11 cellular contexts compared by ENCODE assay signal in genomic region chr4:2924765-2925301, GRCh38. TPM values are rescaled to one million over a fixed set of nuclear protein-coding genes. Genes with fewer than 3 reads are reported as not detected.
DNase-seq lines count a peak whose midpoint lies in the region; ATAC-seq, FAIRE-seq and TF ChIP-seq lines count a peak whose summit lies in the region.
"Had no signal": no experiment of that assay in that cellular context is flagged by ENCODE, and none has a peak within 500 bp of the region (broad histone marks: within the 10 kb centered on the region; RNA-seq: fewer than 3 reads in every experiment).

No MANE protein-coding gene starts in this region.

- H3K27ac ChIP-seq in CD8-positive, alpha-beta T cell (ENCODE audit: low read depth, low read length) = no peak overlapping the region
- no peak overlapping the region for H3K27ac ChIP-seq in IMR-90 (ENCODE audit: insufficient read depth, low read length)
- no peak overlapping the region for H3K27ac ChIP-seq in astrocyte (ENCODE audit: low read depth, low read length)

- no peak overlapping the region for H3K56ac ChIP-seq in IMR-90 (ENCODE audit: extremely low read depth, insufficient read depth, low read length)

- H3K27me3 ChIP-seq in CD8-positive, alpha-beta T cell (ENCODE audit: insufficient read depth, low read length) = no peaks in the 10 kb centered on the region
- H3K27me3 ChIP-seq in IMR-90 (ENCODE audit: control insufficient read depth, insufficient read depth, low read length) = no peaks in the 10 kb centered on the region
- no peaks in the 10 kb centered on the region for H3K27me3 ChIP-seq in astrocyte (ENCODE audit: insufficient read depth, low read length)
- H3K27me3 ChIP-seq: MG63 had no signal

- no peak overlapping the region for H2BK5ac ChIP-seq in IMR-90 (ENCODE audit: low read depth, low read length, poor library complexity, severe bottlenecking)

- ATAC-seq in CD8-positive, alpha-beta T cell = no peak
- ATAC-seq in IMR-90 (ENCODE audit: low read depth) = no peak
- ATAC-seq in natural killer cell treated with Interleukin-12 subunit alpha and Interleukin-12 subunit beta and Interleukin-15 and Interleukin-18, amount 100 ng/mL, for 72 hours = no peak
- ATAC-seq: left colon had no signal

- H3K9me3 ChIP-seq in CD8-positive, alpha-beta T cell (ENCODE audit: low read length) = no peaks in the 10 kb centered on the region
- no peaks in the 10 kb centered on the region for H3K9me3 ChIP-seq in IMR-90 (ENCODE audit: control insufficient read depth, insufficient read depth, low read length)
- no peaks in the 10 kb centered on the region for H3K9me3 ChIP-seq in astrocyte (ENCODE audit: insufficient read depth, low read depth, low read length)
- H3K9me3 ChIP-seq: MG63 had no signal

- no peak overlapping the region for H4K8ac ChIP-seq in IMR-90 (ENCODE audit: low read depth in 2 of 2, low read length in 2 of 2)

- H2AFZ ChIP-seq in IMR-90 (replicated peaks; ENCODE audit: low read length, poor library complexity) (no peak overlapping the region), astrocyte (ENCODE audit: low read depth, low read length) (no peak overlapping the region)

- no peak overlapping the region for H3K18ac ChIP-seq in IMR-90 (ENCODE audit: low read depth, low read length)

- intact Hi-C loops in CD8-positive, alpha-beta T cell (cut with DNase I, micrococcal nuclease) = no loop called here
- intact Hi-C loops in IMR-90 (cut with micrococcal nuclease) = no loop called here

- no peak overlapping the region for H2AK5ac ChIP-seq in IMR-90 (ENCODE audit: low read depth, low read length)

- POLR2A ChIA-PET in CD8-positive, alpha-beta T cell (lab: Charles Lee) = interaction anchor here (1.3 to 2.3 kb wide), 2 partner anchors 10 to 11 kb away, joined by 3 to 11 read pairs; no protein-coding TSS in a partner anchor
- POLR2A ChIA-PET in IMR-90 (lab: Charles Lee; ENCODE audit: unreplicated experiment) = no interaction called here

- no peak overlapping the region for H3K4me3 ChIP-seq in CD8-positive, alpha-beta T cell (ENCODE audit: low read depth, low read length)
- H3K4me3 ChIP-seq in IMR-90 (ENCODE audit: insufficient read depth, low read depth, low read length) (no peak overlapping the region), astrocyte (ENCODE audit: insufficient read depth, low read depth, low read length) (no peak overlapping the region)
- H3K4me3 ChIP-seq: MG63 had no signal

- no peak overlapping the region for H3K23ac ChIP-seq in IMR-90 (ENCODE audit: low read depth, low read length)

- H3K4me3 Mint-ChIP-seq in CD8-positive, alpha-beta T cell = no peak overlapping the region
- no peak overlapping the region for H3K4me3 Mint-ChIP-seq in astrocyte (ENCODE audit: unreplicated experiment)
- H3K4me3 Mint-ChIP-seq in natural killer cell treated with Interleukin-12 subunit alpha and Interleukin-12 subunit beta and Interleukin-15 and Interleukin-18, amount 100 ng/mL, for 72 hours = no peak overlapping the region

- no peak overlapping the region for H4K91ac ChIP-seq in IMR-90 (ENCODE audit: insufficient read depth, low read depth, low read length)

- H2BK20ac ChIP-seq in IMR-90 (ENCODE audit: low read depth, low read length) = no peak overlapping the region

- in situ Hi-C loops in IMR-90 (cut with MboI; ENCODE audit: low sequenced_read_pairs) = no loop called here

- TF ChIP-seq CTCF in CD8-positive, alpha-beta T cell (IDR thresholded peaks at IDR 0.05) = no peak
- no peak for TF ChIP-seq CTCF in IMR-90 (conservative IDR thresholded peaks at IDR 0.05; ENCODE audit: low read depth, low read length)
- TF ChIP-seq CTCF in astrocyte (IDR thresholded peaks at IDR 0.05; ENCODE audit: insufficient read depth, low read depth, low read length) = no peak

- peak overlapping the region; percentile 60 for H3K27ac Mint-ChIP-seq in CD8-positive, alpha-beta T cell
- peak overlapping the region; percentile 34 for H3K27ac Mint-ChIP-seq in astrocyte (ENCODE audit: unreplicated experiment)
- peak overlapping the region in 1 of 2 donors; percentile 65 for H3K27ac Mint-ChIP-seq in natural killer cell treated with Interleukin-12 subunit alpha and Interleukin-12 subunit beta and Interleukin-15 and Interleukin-18, amount 100 ng/mL, for 72 hours

- peaks cover 14 to 56% of the 10 kb centered on the region in 2 experiments for H3K79me1 ChIP-seq in IMR-90 (ENCODE audit: low read depth in 1 of 2, low read length in 2 of 2)

- no peaks in the 10 kb centered on the region for H3K27me3 Mint-ChIP-seq in CD8-positive, alpha-beta T cell (ENCODE audit: low read depth)
- no peaks in the 10 kb centered on the region for H3K27me3 Mint-ChIP-seq in astrocyte (ENCODE audit: low read depth, unreplicated experiment)
- H3K27me3 Mint-ChIP-seq in natural killer cell treated with Interleukin-12 subunit alpha and Interleukin-12 subunit beta and Interleukin-15 and Interleukin-18, amount 100 ng/mL, for 72 hours = no peaks in the 10 kb centered on the region

- 0 out of 2 replicates have a peak overlapping the region, but pooled peaks have one; percentile 16 for H3K4ac ChIP-seq in IMR-90 (ENCODE audit: low read depth, low read length)

- DNase-seq in CD8-positive, alpha-beta T cell = no peak
- no peak for DNase-seq in IMR-90
- DNase-seq in astrocyte (ENCODE audit: low read depth) = no peak
- DNase-seq in natural killer cell treated with Interleukin-12 subunit alpha and Interleukin-12 subunit beta and Interleukin-15 and Interleukin-18, amount 100 ng/mL, for 72 hours (ENCODE audit: low spot score) = peak; percentile 39
- DNase-seq in NCI-H748 treated with DMSO at 0.1 percent for 48 hours (lab: John Stamatoyannopoulos, UW) = no peak
- no peak for DNase-seq in inferior parietal cortex (ENCODE audit: extremely low spot score)
- no peak for DNase-seq in germinal center (ENCODE audit: low spot score)
- DNase-seq in COLO829 (ENCODE audit: low spot score) = no peak
- DNase-seq: EL, left colon, MG63 had no signal

- 92% methylated on average over 4 of the region's 7 CpGs; no CpG with 5 or more reads in 1 of the 2 experiments for WGBS in IMR-90 (ENCODE audit: extremely low coverage in 2 of 2, insufficient read length in 1 of 2), 2 experiments

- no peak overlapping the region for H2BK15ac ChIP-seq in IMR-90 (ENCODE audit: low read depth, low read length)

- H3K9me3 Mint-ChIP-seq in CD8-positive, alpha-beta T cell = no peaks in the 10 kb centered on the region
- H3K9me3 Mint-ChIP-seq in astrocyte (ENCODE audit: unreplicated experiment) = peaks cover under 1% of the 10 kb centered on the region
- H3K9me3 Mint-ChIP-seq in natural killer cell treated with Interleukin-12 subunit alpha and Interleukin-12 subunit beta and Interleukin-15 and Interleukin-18, amount 100 ng/mL, for 72 hours = no peaks in the 10 kb centered on the region

- peaks cover 12% of the 10 kb centered on the region; the same call in 1 of the 2 replicates for H3K9me1 ChIP-seq in IMR-90 (ENCODE audit: insufficient read depth, low read length)

- peaks cover 32% of the 10 kb centered on the region for H3K36me3 ChIP-seq in CD8-positive, alpha-beta T cell (ENCODE audit: insufficient read depth, low read length)
- H3K36me3 ChIP-seq in IMR-90 (ENCODE audit: control insufficient read depth, insufficient read depth, low read length) (peaks cover 64% of the 10 kb centered on the region), astrocyte (ENCODE audit: insufficient read depth, low read length) (peaks cover 20% of the 10 kb centered on the region)

- TF ChIP-seq RAD21 in IMR-90 (IDR thresholded peaks at IDR 0.05; ENCODE audit: low read length) = no peak

- H3K4me2 ChIP-seq in IMR-90 (ENCODE audit: low read depth, low read length) (no peak overlapping the region), astrocyte (ENCODE audit: low read length) (no peak overlapping the region)

- no peak overlapping the region for H3K14ac ChIP-seq in IMR-90 (replicated peaks; ENCODE audit: low read depth, low read length)

- peaks cover 38% of the 10 kb centered on the region for H3K4me1 Mint-ChIP-seq in CD8-positive, alpha-beta T cell (ENCODE audit: low read depth)
- peaks cover 14% of the 10 kb centered on the region for H3K4me1 Mint-ChIP-seq in astrocyte (ENCODE audit: low read depth, unreplicated experiment)
- H3K4me1 Mint-ChIP-seq in natural killer cell treated with Interleukin-12 subunit alpha and Interleukin-12 subunit beta and Interleukin-15 and Interleukin-18, amount 100 ng/mL, for 72 hours (ENCODE audit: low read depth in 2 of 2) = peaks cover 31 to 37% of the 10 kb centered on the region in 2 donors

- no peak for FAIRE-seq in astrocyte (lab: Jason Lieb, UNC)

- H3K36me3 Mint-ChIP-seq in CD8-positive, alpha-beta T cell = peaks cover 79% of the 10 kb centered on the region
- H3K36me3 Mint-ChIP-seq in astrocyte (ENCODE audit: low read depth, unreplicated experiment) = peaks cover 29% of the 10 kb centered on the region
- H3K36me3 Mint-ChIP-seq in natural killer cell treated with Interleukin-12 subunit alpha and Interleukin-12 subunit beta and Interleukin-15 and Interleukin-18, amount 100 ng/mL, for 72 hours = peaks cover 20% of the 10 kb centered on the region

- TF ChIP-seq POLR2A in IMR-90 (IDR thresholded peaks at IDR 0.05; ENCODE audit: low read depth, low read length) = no peak

- no TSS peak for BruUV-seq in IMR-90 (replicated peaks; lab: Mats Ljungman, UMichigan)

- H3K4me1 ChIP-seq in CD8-positive, alpha-beta T cell (ENCODE audit: insufficient read depth, low read length) = peaks cover 22% of the 10 kb centered on the region
- H3K4me1 ChIP-seq in IMR-90 (ENCODE audit: control insufficient read depth, insufficient read depth, low read length) = peaks cover 4% of the 10 kb centered on the region; the same call in 1 of the 2 replicates
- peaks cover 11% of the 10 kb centered on the region for H3K4me1 ChIP-seq in astrocyte (ENCODE audit: insufficient read depth, low read length)

- CTCF ChIA-PET in CD8-positive, alpha-beta T cell (lab: Charles Lee) = interaction anchor here (1.1 kb wide), 1 partner anchor 161 kb away, joined by 6 read pairs; no protein-coding TSS in a partner anchor
- CTCF ChIA-PET in IMR-90 (lab: Yijun Ruan, JAX) = interaction anchor here (0.6 kb wide), 1 partner anchor 34 kb away, joined by 3 read pairs; no protein-coding TSS in a partner anchor

- dilution Hi-C loops in IMR-90 (cut with HindIII; ENCODE audit: low sequenced_read_pairs, unreplicated experiment) = no loop called here

- H4K20me1 ChIP-seq in IMR-90 (ENCODE audit: insufficient read depth, low read length) (peaks cover 18% of the 10 kb centered on the region; the same call in 1 of the 2 replicates), astrocyte (ENCODE audit: insufficient read depth, low read length) (peaks cover 36% of the 10 kb centered on the region)

- H2BK120ac ChIP-seq in IMR-90 (ENCODE audit: low read depth, low read length) = no peak overlapping the region

- no peak overlapping the region for H2AK9ac ChIP-seq in IMR-90 (replicated peaks; ENCODE audit: low read depth, low read length, poor library complexity)

- H3K79me2 ChIP-seq in astrocyte (ENCODE audit: insufficient read depth, low read length) = peaks cover 56% of the 10 kb centered on the region

- no peak overlapping the region for H4K5ac ChIP-seq in IMR-90 (ENCODE audit: low read depth, low read length)

- H3K9ac ChIP-seq in IMR-90 (ENCODE audit: low read depth, low read length) (no peak overlapping the region), astrocyte (ENCODE audit: low read length) (no peak overlapping the region)

RNA-seq across cellular contexts. Expression of gene NOP14, which starts 38.4 kb away (rescaled TPM):
- total RNA-seq in CD8-positive, alpha-beta T cell = 10 to 100 TPM; 23.5 to 23.9 TPM
- 10.9 and 19.2 TPM in 2 replicates for total RNA-seq in IMR-90 (2012; rRNA removed)
- 11.3 and 12.6 TPM in 2 replicates for polyA plus RNA-seq in IMR-90 (2012; rRNA removed)
- polyA plus RNA-seq in IMR-90 (2012; cell fraction: cytosol; rRNA removed) = 5.4 and 8.4 TPM in 2 replicates
- polyA plus RNA-seq in IMR-90 (2012; cell fraction: nucleus; rRNA removed; ENCODE audit: low replicate concordance) = 6.7 and 10.4 TPM in 2 replicates
- 28.3 and 35.3 TPM in 2 replicates for total RNA-seq in astrocyte
- 100 to 1,000 TPM in 1 of 2 donors, 10 to 100 TPM in 1; 91.5 to 136 TPM for total RNA-seq in natural killer cell treated with Interleukin-12 subunit alpha and Interleukin-12 subunit beta and Interleukin-15 and Interleukin-18, amount 100 ng/mL, for 72 hours

RNA-seq across cellular contexts. Expression of gene GRK4, which starts 38.5 kb away (rescaled TPM):
- 1 to 10 TPM; 1.2 to 1.3 TPM for total RNA-seq in CD8-positive, alpha-beta T cell
- total RNA-seq in IMR-90 (2012; rRNA removed) = 1.6 and 1.7 TPM in 2 replicates
- polyA plus RNA-seq in IMR-90 (2012; rRNA removed) = 2.1 and 2.2 TPM in 2 replicates
- polyA plus RNA-seq in IMR-90 (2012; cell fraction: cytosol; rRNA removed) = 2.0 and 2.3 TPM in 2 replicates
- 1.1 and 1.6 TPM in 2 replicates for polyA plus RNA-seq in IMR-90 (2012; cell fraction: nucleus; rRNA removed; ENCODE audit: low replicate concordance)
- total RNA-seq in astrocyte = 6.7 and 8.5 TPM in 2 replicates
- 10 to 100 TPM in 1 of 2 donors, 1 to 10 TPM in 1; 8.0 to 12.1 TPM for total RNA-seq in natural killer cell treated with Interleukin-12 subunit alpha and Interleukin-12 subunit beta and Interleukin-15 and Interleukin-18, amount 100 ng/mL, for 72 hours
